1 cellular context compared by ENCODE assay signal in genomic region chr4:133865606-133866327, GRCh38.
TF ChIP-seq lines count a peak whose summit lies in the region.

No MANE protein-coding gene starts in this region.

TF ChIP-seq in IMR-90, 13 proteins besides CTCF, POLR2A, EP300 and RAD21 (continued from another document):
- peak; percentile 47; the same call in 1 of the 2 replicates for TF ChIP-seq NFE2L2 (IDR thresholded peaks at IDR 0.05; ENCODE audit: low read depth, low read length)
- TF ChIP-seq RCOR1 (IDR thresholded peaks at IDR 0.05; ENCODE audit: insufficient replicate concordance, low read length) = peak; percentile 93
